ENCODE assay signal across 11 cellular contexts in genomic region chr11:68329993-68330699, GRCh38. TPM values are rescaled to one million over a fixed set of nuclear protein-coding genes. Genes with fewer than 3 reads are reported as not detected.
DNase-seq lines count a peak whose midpoint lies in the region; ATAC-seq, FAIRE-seq and TF ChIP-seq lines count a peak whose summit lies in the region.
"Had no signal": no experiment of that assay in that cellular context is flagged by ENCODE, and none has a peak within 500 bp of the region (broad histone marks: within the 10 kb centered on the region; RNA-seq: fewer than 3 reads in every experiment).

No MANE protein-coding gene starts in this region.

- peak; percentile 55 for FAIRE-seq in endothelial cell of umbilical vein (lab: Jason Lieb, UNC)

- H3K36me3 ChIP-seq in endothelial cell of umbilical vein (ENCODE audit: control insufficient read depth in 2 of 2, extremely low read depth in 1 of 2, insufficient read depth in 2 of 2, low read length in 2 of 2) (no peaks in the 10 kb centered on the region), muscle layer of duodenum (ENCODE audit: control insufficient read depth in 1 of 2, insufficient read depth in 2 of 2, low read length in 2 of 2) (no peaks in the 10 kb centered on the region), upper lobe of left lung (no peaks in the 10 kb centered on the region)

- H3K9me3 ChIP-seq in endothelial cell of umbilical vein (replicated peaks; ENCODE audit: control insufficient read depth, insufficient read depth, low read length) = no peaks in the 10 kb centered on the region
- H3K9me3 ChIP-seq in muscle layer of duodenum (ENCODE audit: control insufficient read depth in 1 of 2, low read length in 2 of 2) = no peaks in the 10 kb centered on the region
- H3K9me3 ChIP-seq in upper lobe of left lung = no peaks in the 10 kb centered on the region

- H3K27me3 ChIP-seq in endothelial cell of umbilical vein (ENCODE audit: control insufficient read depth in 2 of 2, insufficient read depth in 2 of 2, low read length in 2 of 2) (no peaks in the 10 kb centered on the region), muscle layer of duodenum (ENCODE audit: low read depth, low read length) (no peaks in the 10 kb centered on the region), upper lobe of left lung (no peaks in the 10 kb centered on the region)

- 71 to 80% methylated on average over 9 to 13 of the region's 13 CpGs for WGBS in upper lobe of left lung, 2 donors

- no peaks in the 10 kb centered on the region for H4K20me1 ChIP-seq in endothelial cell of umbilical vein (replicated peaks; ENCODE audit: control insufficient read depth, extremely low read depth, insufficient read depth, low read length)

- no peak for DNase-seq in Right ventricle myocardium superior
- DNase-seq in Right ventricle myocardium inferior (ENCODE audit: missing footprints) = no peak
- DNase-seq in endothelial cell of umbilical vein (ENCODE audit: low read depth, low spot score) = no peak
- no peak for DNase-seq in upper lobe of left lung
- DNase-seq in NCI-H1417 treated with DMSO at 0.1 percent for 48 hours (lab: John Stamatoyannopoulos, UW) = no peak
- DNase-seq in DMS79 (lab: John Stamatoyannopoulos, UW) = no peak
- DNase-seq in T1000 (lab: John Stamatoyannopoulos, UW) = no peak
- DNase-seq: activated CD4-positive, alpha-beta T cell treated with anti-CD3 and anti-CD28 coated beads, Interleukin-2, amount 50 U/mL, for 4 hours; HCEC 1CT; MV-4-11 had no signal

- CTCF ChIA-PET in endothelial cell of umbilical vein (lab: Charles Lee) = interaction anchor here (0.8 kb wide), 1 partner anchor 73 kb away, joined by 3 read pairs; no protein-coding TSS in a partner anchor

- H3K27ac ChIP-seq in endothelial cell of umbilical vein (ENCODE audit: insufficient read depth, low read depth, low read length) (peak overlapping the region; percentile 73), muscle layer of duodenum (ENCODE audit: low read length) (peak overlapping the region; percentile 20), upper lobe of left lung (peak overlapping the region; percentile 52 to 84 (median 74))

- H3K4me2 ChIP-seq in endothelial cell of umbilical vein (ENCODE audit: insufficient read depth, low read length) = no peak overlapping the region

- peaks cover 12% of the 10 kb centered on the region for H3K79me2 ChIP-seq in endothelial cell of umbilical vein (ENCODE audit: control insufficient read depth, insufficient read depth, low read length)

- H3K9ac ChIP-seq in endothelial cell of umbilical vein (replicated peaks; ENCODE audit: extremely low read depth, insufficient read depth, low read length) = no peak overlapping the region

- ATAC-seq in Right ventricle myocardium superior (ENCODE audit: poor library complexity) (peak; percentile 7), Right ventricle myocardium inferior (no peak), upper lobe of left lung (ENCODE audit: low FRiP score in 2 of 2) (no peak)

- H3K4me3 ChIP-seq in endothelial cell of umbilical vein (replicated peaks in 1 of 3; ENCODE audit: insufficient read depth in 1 of 3, low read depth in 1 of 3, low read length in 3 of 3) = no peak overlapping the region
- H3K4me3 ChIP-seq in muscle layer of duodenum (ENCODE audit: low read depth in 1 of 2, low read length in 2 of 2) = no peak overlapping the region
- no peak overlapping the region for H3K4me3 ChIP-seq in upper lobe of left lung

- BruUV-seq in endothelial cell of umbilical vein (replicated peaks; lab: Mats Ljungman, UMichigan) = no TSS peak

- no peak for TF ChIP-seq EP300 in upper lobe of left lung (IDR thresholded peaks at IDR 0.05)

- dilution Hi-C loops in endothelial cell of umbilical vein (cut with MboI; ENCODE audit: extremely low pct_ligation_motif_present, low sequenced_read_pairs) = no loop called here

- TF ChIP-seq CTCF in endothelial cell of umbilical vein (IDR thresholded peaks at IDR 0.05; ENCODE audit: extremely low read depth in 1 of 2, insufficient read depth in 1 of 2, low read depth in 1 of 2, low read length in 2 of 2) (no peak), upper lobe of left lung (IDR thresholded peaks at IDR 0.05) (no peak)

- no peaks in the 10 kb centered on the region for H3K9me1 ChIP-seq in endothelial cell of umbilical vein (replicated peaks; ENCODE audit: control insufficient read depth, extremely low read depth, insufficient read depth, low read length)

- POLR2A ChIA-PET in endothelial cell of umbilical vein (lab: Charles Lee) = no interaction called here

- no peak for TF ChIP-seq POLR2A in endothelial cell of umbilical vein (IDR thresholded peaks at IDR 0.05; ENCODE audit: low read depth, low read length)
- no peak for TF ChIP-seq POLR2A in upper lobe of left lung (IDR thresholded peaks at IDR 0.05)

- H2AFZ ChIP-seq in endothelial cell of umbilical vein (ENCODE audit: low read depth, low read length) = no peak overlapping the region

- intact Hi-C loops in Right ventricle myocardium superior (cut with DNase I) (no loop called here), Right ventricle myocardium inferior (cut with DNase I) (no loop called here), endothelial cell of umbilical vein (cut with micrococcal nuclease) (no loop called here)

- H3K4me1 ChIP-seq in endothelial cell of umbilical vein (ENCODE audit: control insufficient read depth, extremely low read depth, insufficient read depth, low read length) (peaks cover 53% of the 10 kb centered on the region), muscle layer of duodenum (ENCODE audit: control insufficient read depth in 1 of 2, insufficient read depth in 2 of 2, low read length in 2 of 2) (peaks cover 12 to 57% of the 10 kb centered on the region in 2 donors), upper lobe of left lung (peaks cover 53 to 85% (median 65%) of the 10 kb centered on the region in 4 donors)

TF ChIP-seq in endothelial cell of umbilical vein, 7 proteins besides CTCF, POLR2A, EP300 and RAD21:
- TF ChIP-seq JUN (IDR thresholded peaks at IDR 0.05; ENCODE audit: borderline replicate concordance, insufficient read depth, insufficient read length, low read depth) (no peak), POLR2AphosphoS5 (IDR thresholded peaks at IDR 0.05; ENCODE audit: insufficient read depth, low read depth, low read length) (no peak), MAX (IDR thresholded peaks at IDR 0.05; ENCODE audit: insufficient read depth, insufficient read length) (no peak), EZH2 (IDR thresholded peaks at IDR 0.05; ENCODE audit: borderline replicate concordance, low read depth, low read length, severe bottlenecking) (no peak), GATA2 (IDR thresholded peaks at IDR 0.05; ENCODE audit: insufficient read depth, insufficient read length, low read depth, low read length) (no peak), MYC (IDR thresholded peaks at IDR 0.05; ENCODE audit: low read depth, low read length) (no peak), FOS (IDR thresholded peaks at IDR 0.05; ENCODE audit: borderline replicate concordance, insufficient read depth, low read length) (no peak)

RNA-seq across cellular contexts. Expression of gene LRP5, which starts 17.8 kb away (rescaled TPM):
- total RNA-seq in Right ventricle myocardium superior = 49.8 TPM
- 61.6 TPM for total RNA-seq in Right ventricle myocardium inferior
- 44.3 and 51.8 TPM in 2 replicates for total RNA-seq in endothelial cell of umbilical vein
- 35.1 and 40.0 TPM in 2 replicates for polyA plus RNA-seq in endothelial cell of umbilical vein
- polyA plus RNA-seq in endothelial cell of umbilical vein (2011; cell fraction: cytosol; rRNA removed) = 18.3 and 23.0 TPM in 2 replicates
- 31.9 and 36.6 TPM in 2 replicates for polyA plus RNA-seq in endothelial cell of umbilical vein (2011; cell fraction: nucleus; rRNA removed)
- 34.5 and 37.8 TPM in 2 replicates for polyA plus RNA-seq in endothelial cell of umbilical vein (2012)
- 47.7 and 66.2 TPM in 2 replicates for polyA minus RNA-seq in endothelial cell of umbilical vein
- polyA minus RNA-seq in endothelial cell of umbilical vein (2011; cell fraction: cytosol; rRNA and poly(A)+ RNA removed) = 27.9 TPM
- 26.7 and 48.6 TPM in 2 replicates for polyA minus RNA-seq in endothelial cell of umbilical vein (2011; cell fraction: nucleus; rRNA and poly(A)+ RNA removed)
- 10 to 100 TPM; 51.5 to 79.4 (median 67.6) TPM for total RNA-seq in upper lobe of left lung

RNA-seq across cellular contexts. Expression of gene C11orf24, which starts 58.4 kb away (rescaled TPM):
- total RNA-seq in Right ventricle myocardium superior = 21.8 TPM
- 29.4 TPM for total RNA-seq in Right ventricle myocardium inferior
- total RNA-seq in endothelial cell of umbilical vein = 26.4 and 28.4 TPM in 2 replicates
- 34.1 and 40.4 TPM in 2 replicates for polyA plus RNA-seq in endothelial cell of umbilical vein
- 17.9 and 21.8 TPM in 2 replicates for polyA plus RNA-seq in endothelial cell of umbilical vein (2011; cell fraction: cytosol; rRNA removed)
- polyA plus RNA-seq in endothelial cell of umbilical vein (2011; cell fraction: nucleus; rRNA removed) = 10.6 and 11.3 TPM in 2 replicates
- 27.8 and 36.3 TPM in 2 replicates for polyA plus RNA-seq in endothelial cell of umbilical vein (2012)
- 14.6 and 17.9 TPM in 2 replicates for polyA minus RNA-seq in endothelial cell of umbilical vein
- polyA minus RNA-seq in endothelial cell of umbilical vein (2011; cell fraction: cytosol; rRNA and poly(A)+ RNA removed) = 38.0 TPM
- 5.2 and 6.5 TPM in 2 replicates for polyA minus RNA-seq in endothelial cell of umbilical vein (2011; cell fraction: nucleus; rRNA and poly(A)+ RNA removed)
- total RNA-seq in upper lobe of left lung = 10 to 100 TPM; 13.9 to 37.5 (median 24.0) TPM

Comparison
In these comparisons a context has a peak if more than half of its experiments do, and no peak if none do; other contexts are left out.
1. H3K27ac ChIP-seq: peak in every context shown above with its lines; median percentile 74 in upper lobe of left lung; 73 in endothelial cell of umbilical vein; 20 in muscle layer of duodenum.